Comparison of ENCODE assay signal across 9 cellular contexts in the genomic region with DNA sequence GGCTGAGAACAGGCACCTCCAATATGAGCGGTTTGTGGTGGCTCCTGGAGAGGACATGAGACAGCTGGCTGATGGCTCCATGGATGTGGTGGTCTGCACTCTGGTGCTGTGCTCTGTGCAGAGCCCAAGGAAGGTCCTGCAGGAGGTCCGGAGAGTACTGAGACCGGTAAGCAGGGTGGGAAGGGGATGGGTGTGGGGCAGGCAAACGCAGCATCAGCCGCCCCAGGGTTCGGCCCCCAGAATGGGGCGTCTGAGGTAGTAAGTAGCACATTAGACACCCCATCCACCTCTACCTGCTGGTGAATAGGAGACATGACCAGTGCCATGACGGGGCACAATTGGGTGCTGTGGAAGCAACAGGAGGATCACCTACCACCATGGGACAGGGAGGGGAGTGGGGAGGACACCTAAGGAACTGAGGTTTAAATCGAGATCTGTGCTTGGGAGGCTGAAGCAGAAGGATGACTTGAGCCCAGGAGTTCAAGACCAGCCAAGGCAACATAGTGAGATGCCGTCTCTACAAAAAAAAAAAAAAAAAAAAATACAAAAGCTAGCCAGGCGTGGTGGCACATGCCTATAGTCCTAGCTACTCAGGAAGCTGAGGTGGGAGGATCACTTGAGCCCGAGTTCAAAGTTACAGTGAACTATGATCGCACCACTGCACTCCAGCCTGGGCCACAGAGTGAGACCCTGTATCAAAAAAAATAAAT. TPM values are rescaled to one million over a fixed set of nuclear protein-coding genes. Genes with fewer than 3 reads are reported as not detected.
DNase-seq lines count a peak whose midpoint lies in the region; ATAC-seq and TF ChIP-seq lines count a peak whose summit lies in the region.
"Had no signal": no experiment of that assay in that cellular context is flagged by ENCODE, and none has a peak within 500 bp of the region (broad histone marks: within the 10 kb centered on the region; RNA-seq: fewer than 3 reads in every experiment).

No MANE protein-coding gene starts in this region.

- H3K27me3 ChIP-seq in BE2C = peaks cover 31% of the 10 kb centered on the region

- H3K9me3 ChIP-seq in iPS-18c (ENCODE audit: control insufficient read depth, insufficient read depth, low read length) (no peaks in the 10 kb centered on the region), BE2C (no peaks in the 10 kb centered on the region)

- ATAC-seq in GM18909 (IDR thresholded peaks at IDR 0.05; ENCODE audit: poor library complexity, unreplicated experiment) = peak; percentile 27

- no peak for TF ChIP-seq CTCF in BE2C (IDR thresholded peaks at IDR 0.05; ENCODE audit: low read depth, low read length)

- H3K4me3 ChIP-seq in iPS-18c (ENCODE audit: insufficient read depth, low read depth, low read length) (peak overlapping the region; percentile 38), skeletal muscle cell (ENCODE audit: low read depth, low read length) (peak overlapping the region; percentile 9), BE2C (ENCODE audit: low read depth, low read length) (no peak overlapping the region)

- no peaks in the 10 kb centered on the region for H3K4me1 ChIP-seq in BE2C

- H3K36me3 ChIP-seq in BE2C = no peaks in the 10 kb centered on the region

- peak; percentile 74 for DNase-seq in SW480 (ENCODE audit: low spot score)
- DNase-seq in skeletal muscle cell (ENCODE audit: low read depth) = no peak
- DNase-seq in NCI-H446 treated with DMSO at 0.1 percent for 48 hours (lab: John Stamatoyannopoulos, UW) = no peak
- no peak for DNase-seq in NCI-H345 (lab: John Stamatoyannopoulos, UW)
- DNase-seq in medulla oblongata (ENCODE audit: extremely low spot score) = no peak
- no peak for DNase-seq in BE2C
- DNase-seq: activated naive CD4-positive, alpha-beta T cell treated with anti-CD3 and anti-CD28 coated beads for 36 hours had no signal

RNA-seq across cellular contexts. Expression of a gene that starts 25.5 kb away (rescaled TPM):
- polyA plus RNA-seq in BE2C (2012; ENCODE audit: insufficient read depth, insufficient read length, low read depth) = 3.1 TPM

RNA-seq across cellular contexts. Expression of a gene that starts 33.6 kb away (rescaled TPM):
- 146 TPM for polyA plus RNA-seq in BE2C (2012; ENCODE audit: insufficient read depth, insufficient read length, low read depth)

RNA-seq across cellular contexts. Expression of a gene that starts 38.0 kb away (rescaled TPM):
- 2.2 TPM for polyA plus RNA-seq in BE2C (2012; ENCODE audit: insufficient read depth, insufficient read length, low read depth)

RNA-seq across cellular contexts. Expression of a gene that starts 45.5 kb away (rescaled TPM):
- polyA plus RNA-seq in BE2C (2012; ENCODE audit: insufficient read depth, insufficient read length, low read depth) = not detected

RNA-seq across cellular contexts. Expression of a gene that starts 46.6 kb away (rescaled TPM):
- 1,347 TPM for polyA plus RNA-seq in BE2C (2012; ENCODE audit: insufficient read depth, insufficient read length, low read depth)
